ENCODE assay signal across 1 cellular context in the genomic region with DNA sequence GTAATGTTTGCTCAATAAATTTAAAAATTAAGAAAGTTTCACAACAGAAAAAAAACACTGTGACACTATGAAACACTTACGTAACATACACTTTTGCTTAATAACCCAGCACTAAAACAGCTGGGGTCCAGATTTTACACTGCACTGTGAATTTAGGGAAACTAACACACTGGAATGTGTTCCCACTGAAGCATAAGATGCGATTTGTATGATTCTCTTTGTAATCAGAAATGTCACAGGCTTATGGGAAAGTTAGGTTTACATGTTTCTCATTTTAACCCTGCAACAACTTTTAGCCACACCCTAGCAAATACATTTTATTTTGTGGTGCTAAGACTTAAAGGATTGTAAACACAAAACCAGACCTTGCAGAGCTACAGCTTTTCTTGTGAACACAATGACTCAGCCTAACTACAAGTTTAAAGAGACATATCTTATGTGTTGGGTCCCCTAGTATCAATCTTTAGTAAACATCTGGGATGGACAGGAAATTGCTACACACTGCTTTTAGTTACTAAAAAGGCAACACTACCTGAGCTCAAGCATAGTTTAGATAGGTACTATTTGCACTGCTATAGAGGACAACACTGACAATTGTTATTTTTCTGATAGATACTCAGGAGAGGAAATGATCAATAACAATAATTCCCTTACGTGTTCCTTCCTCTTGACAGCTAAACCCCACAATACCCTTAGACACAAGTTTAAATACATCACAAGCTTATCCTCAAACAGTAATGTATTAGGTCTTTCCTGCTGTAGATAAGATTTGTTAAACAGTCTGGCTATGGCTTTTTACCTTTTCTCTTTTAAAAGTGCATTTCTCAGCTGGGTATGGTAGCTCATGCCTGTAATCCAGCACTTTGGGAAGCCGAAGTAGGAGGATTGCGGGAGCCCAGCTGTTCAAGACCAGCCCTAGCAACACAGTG.
TF ChIP-seq lines count a peak whose summit lies in the region.

No MANE protein-coding gene starts in this region.

TF ChIP-seq in K562, 482 proteins besides CTCF, POLR2A, EP300 and RAD21 (continued from another document):
- TF ChIP-seq, protein P1, sequence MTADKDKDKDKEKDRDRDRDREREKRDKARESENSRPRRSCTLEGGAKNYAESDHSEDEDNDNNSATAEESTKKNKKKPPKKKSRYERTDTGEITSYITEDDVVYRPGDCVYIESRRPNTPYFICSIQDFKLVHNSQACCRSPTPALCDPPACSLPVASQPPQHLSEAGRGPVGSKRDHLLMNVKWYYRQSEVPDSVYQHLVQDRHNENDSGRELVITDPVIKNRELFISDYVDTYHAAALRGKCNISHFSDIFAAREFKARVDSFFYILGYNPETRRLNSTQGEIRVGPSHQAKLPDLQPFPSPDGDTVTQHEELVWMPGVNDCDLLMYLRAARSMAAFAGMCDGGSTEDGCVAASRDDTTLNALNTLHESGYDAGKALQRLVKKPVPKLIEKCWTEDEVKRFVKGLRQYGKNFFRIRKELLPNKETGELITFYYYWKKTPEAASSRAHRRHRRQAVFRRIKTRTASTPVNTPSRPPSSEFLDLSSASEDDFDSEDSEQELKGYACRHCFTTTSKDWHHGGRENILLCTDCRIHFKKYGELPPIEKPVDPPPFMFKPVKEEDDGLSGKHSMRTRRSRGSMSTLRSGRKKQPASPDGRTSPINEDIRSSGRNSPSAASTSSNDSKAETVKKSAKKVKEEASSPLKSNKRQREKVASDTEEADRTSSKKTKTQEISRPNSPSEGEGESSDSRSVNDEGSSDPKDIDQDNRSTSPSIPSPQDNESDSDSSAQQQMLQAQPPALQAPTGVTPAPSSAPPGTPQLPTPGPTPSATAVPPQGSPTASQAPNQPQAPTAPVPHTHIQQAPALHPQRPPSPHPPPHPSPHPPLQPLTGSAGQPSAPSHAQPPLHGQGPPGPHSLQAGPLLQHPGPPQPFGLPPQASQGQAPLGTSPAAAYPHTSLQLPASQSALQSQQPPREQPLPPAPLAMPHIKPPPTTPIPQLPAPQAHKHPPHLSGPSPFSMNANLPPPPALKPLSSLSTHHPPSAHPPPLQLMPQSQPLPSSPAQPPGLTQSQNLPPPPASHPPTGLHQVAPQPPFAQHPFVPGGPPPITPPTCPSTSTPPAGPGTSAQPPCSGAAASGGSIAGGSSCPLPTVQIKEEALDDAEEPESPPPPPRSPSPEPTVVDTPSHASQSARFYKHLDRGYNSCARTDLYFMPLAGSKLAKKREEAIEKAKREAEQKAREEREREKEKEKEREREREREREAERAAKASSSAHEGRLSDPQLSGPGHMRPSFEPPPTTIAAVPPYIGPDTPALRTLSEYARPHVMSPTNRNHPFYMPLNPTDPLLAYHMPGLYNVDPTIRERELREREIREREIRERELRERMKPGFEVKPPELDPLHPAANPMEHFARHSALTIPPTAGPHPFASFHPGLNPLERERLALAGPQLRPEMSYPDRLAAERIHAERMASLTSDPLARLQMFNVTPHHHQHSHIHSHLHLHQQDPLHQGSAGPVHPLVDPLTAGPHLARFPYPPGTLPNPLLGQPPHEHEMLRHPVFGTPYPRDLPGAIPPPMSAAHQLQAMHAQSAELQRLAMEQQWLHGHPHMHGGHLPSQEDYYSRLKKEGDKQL (CRISPR knock-in tag; IDR thresholded peaks at IDR 0.05; ENCODE audit: borderline replicate concordance), result no peak
- TF ChIP-seq MEF2A (IDR thresholded peaks at IDR 0.05; ENCODE audit: control insufficient read depth, low read depth, low read length), result no peak
- no peak for TF ChIP-seq HSF4 (CRISPR knock-in tag; IDR thresholded peaks at IDR 0.05; ENCODE audit: borderline replicate concordance)
